Comparison of ENCODE assay signal across 12 cellular contexts in the genomic region with DNA sequence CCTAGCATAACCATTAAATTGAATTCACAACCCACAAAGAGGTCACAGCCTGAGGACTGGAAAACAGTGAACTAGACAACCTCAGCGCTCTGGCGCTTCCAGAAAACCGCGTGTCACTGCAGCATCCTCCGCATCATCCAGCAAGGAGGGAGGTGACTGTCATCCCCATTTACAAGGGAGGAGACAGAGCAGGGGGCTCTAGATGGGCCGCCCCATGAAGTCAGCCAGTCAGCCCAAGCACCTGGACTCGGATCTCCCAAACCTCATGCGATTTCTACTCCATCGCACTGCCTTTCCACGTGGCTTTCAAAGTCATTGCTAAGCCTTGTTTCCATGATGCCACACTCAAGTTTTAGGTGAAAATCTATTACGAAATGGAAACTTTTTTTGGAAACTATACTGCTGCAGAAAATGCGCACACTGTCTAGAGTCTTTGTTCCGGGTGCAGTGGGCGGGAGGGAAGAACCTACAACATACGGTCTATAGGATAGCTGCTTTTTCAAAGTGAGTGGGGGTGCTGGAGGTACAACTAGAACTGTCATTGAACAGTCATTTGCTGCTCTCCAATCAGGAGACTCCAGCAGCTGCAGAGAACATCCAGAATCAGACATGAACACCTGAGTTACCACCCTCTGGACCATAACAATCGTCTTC. TPM values are rescaled to one million over a fixed set of nuclear protein-coding genes. Genes with fewer than 3 reads are reported as not detected.
DNase-seq lines count a peak whose midpoint lies in the region; ATAC-seq and TF ChIP-seq lines count a peak whose summit lies in the region.
"Had no signal": no experiment of that assay in that cellular context is flagged by ENCODE, and none has a peak within 500 bp of the region (broad histone marks: within the 10 kb centered on the region; RNA-seq: fewer than 3 reads in every experiment).

No MANE protein-coding gene starts in this region.

- peak overlapping the region; percentile 49 for H3K4me2 ChIP-seq in OCI-LY3 (ENCODE audit: low read length)
- no peak overlapping the region for H3K4me2 ChIP-seq in neuronal stem cell (ENCODE audit: insufficient read depth, low read length, poor library complexity, severe bottlenecking)
- no peak overlapping the region for H3K4me2 ChIP-seq in mesendoderm (ENCODE audit: low read length)

- no peak overlapping the region for H4K5ac ChIP-seq in mesendoderm (ENCODE audit: low read length)

- H3K9ac ChIP-seq in OCI-LY3 (ENCODE audit: low read length) (no peak overlapping the region), neuronal stem cell (ENCODE audit: low read depth, low read length, poor library complexity) (peak overlapping the region; percentile 25), mesendoderm (ENCODE audit: low read length) (no peak overlapping the region)

- H2AK5ac ChIP-seq in neuronal stem cell (ENCODE audit: low read depth, low read length) = no peak overlapping the region
- H2AK5ac ChIP-seq in mesendoderm (ENCODE audit: low read length) = no peak overlapping the region

- BruUV-seq in Calu3 (replicated peaks; lab: Mats Ljungman, UMichigan) = no TSS peak

- no peak overlapping the region for H3K27ac Mint-ChIP-seq in Calu3 (ENCODE audit: unreplicated experiment)
- peak overlapping the region; percentile 78 for H3K27ac Mint-ChIP-seq in activated naive CD8-positive, alpha-beta T cell treated with anti-CD3 and anti-CD28 coated beads, Interleukin-2, amount 50 U/mL, for 24 hours

- no peak for ATAC-seq in activated naive CD8-positive, alpha-beta T cell treated with anti-CD3 and anti-CD28 coated beads, Interleukin-2, amount 50 U/mL, for 24 hours
- no peak for ATAC-seq in HG03469 (IDR thresholded peaks at IDR 0.05; ENCODE audit: unreplicated experiment)
- ATAC-seq: Panc1 had no signal

- no peaks in the 10 kb centered on the region for H3K27me3 Mint-ChIP-seq in Calu3 (ENCODE audit: unreplicated experiment)
- no peaks in the 10 kb centered on the region for H3K27me3 Mint-ChIP-seq in activated naive CD8-positive, alpha-beta T cell treated with anti-CD3 and anti-CD28 coated beads, Interleukin-2, amount 50 U/mL, for 24 hours

- H2AFZ ChIP-seq in OCI-LY3 (ENCODE audit: low read depth, low read length) (no peak overlapping the region), neuronal stem cell (ENCODE audit: low read length) (no peak overlapping the region)
- H2AFZ ChIP-seq: GM23248 had no signal

- DNase-seq in Calu3 = no peak
- no peak for DNase-seq in activated naive CD8-positive, alpha-beta T cell treated with anti-CD3 and anti-CD28 coated beads, Interleukin-2, amount 50 U/mL, for 24 hours
- no peak for DNase-seq in neuronal stem cell (ENCODE audit: low spot score)
- DNase-seq in mesendoderm = no peak
- DNase-seq in NCI-H2107 (lab: John Stamatoyannopoulos, UW) = no peak
- DNase-seq in NCI-H510A (lab: John Stamatoyannopoulos, UW) = no peak
- DNase-seq: DMS79, GM23248, sigmoid colon had no signal

- CTCF ChIA-PET in Calu3 (lab: Charles Lee) = interaction anchor here (0.7 kb wide), 1 partner anchor 16 kb away, joined by 4 read pairs; no protein-coding TSS in a partner anchor

- no peak overlapping the region for H3K23ac ChIP-seq in neuronal stem cell (ENCODE audit: low read depth, low read length, poor library complexity)
- no peak overlapping the region for H3K23ac ChIP-seq in mesendoderm (ENCODE audit: low read length)

- no CpG with 5 or more reads among the region's 16 CpGs for WGBS in neuronal stem cell (ENCODE audit: extremely low coverage in 2 of 2, insufficient read length in 2 of 2, insufficient replicate concordance in 1 of 2), 2 donors
- WGBS in mesendoderm (ENCODE audit: extremely low coverage, insufficient coverage, low lambda C conversion rate) = no CpG with 5 or more reads among the region's 16 CpGs

- H3K18ac ChIP-seq in neuronal stem cell (ENCODE audit: low read length) (no peak overlapping the region), mesendoderm (ENCODE audit: low read length) (no peak overlapping the region)

- H3K56ac ChIP-seq in mesendoderm (ENCODE audit: low read length) = no peak overlapping the region

- H3K14ac ChIP-seq in neuronal stem cell (ENCODE audit: low read length) = no peak overlapping the region

- peaks cover 65% of the 10 kb centered on the region for H3K36me3 Mint-ChIP-seq in Calu3 (ENCODE audit: insufficient read depth, unreplicated experiment)
- H3K36me3 Mint-ChIP-seq in activated naive CD8-positive, alpha-beta T cell treated with anti-CD3 and anti-CD28 coated beads, Interleukin-2, amount 50 U/mL, for 24 hours (ENCODE audit: low read depth) = peaks cover 9% of the 10 kb centered on the region

- H3K4me3 ChIP-seq in OCI-LY3 (ENCODE audit: low read length) (peak overlapping the region; percentile 14), neuronal stem cell (ENCODE audit: low read length in 2 of 2) (no peak overlapping the region), mesendoderm (ENCODE audit: low read length) (no peak overlapping the region)
- H3K4me3 ChIP-seq: sigmoid colon had no signal

- H3K9me3 ChIP-seq in OCI-LY3 (ENCODE audit: insufficient read depth, low read length) (no peaks in the 10 kb centered on the region), neuronal stem cell (replicated peaks in 1 of 2; ENCODE audit: control insufficient read depth in 2 of 2, insufficient read depth in 1 of 2, low read depth in 1 of 2, low read length in 2 of 2) (peaks cover 0 to 1% of the 10 kb centered on the region in 2 donors)
- H3K9me3 ChIP-seq: sigmoid colon had no signal

- no peak overlapping the region for H4K91ac ChIP-seq in neuronal stem cell (ENCODE audit: low read depth, low read length, poor library complexity)

- H3K27ac ChIP-seq in OCI-LY3 (ENCODE audit: low read length) (peak overlapping the region; percentile 15; the same call in 1 of the 2 replicates), neuronal stem cell (replicated peaks; ENCODE audit: low read length) (no peak overlapping the region), mesendoderm (ENCODE audit: low read depth, low read length) (no peak overlapping the region)
- H3K27ac ChIP-seq: sigmoid colon had no signal

- peaks cover 51% of the 10 kb centered on the region for H4K20me1 ChIP-seq in OCI-LY3 (ENCODE audit: insufficient read depth, low read length)

- H2BK15ac ChIP-seq in neuronal stem cell (ENCODE audit: low read length) (no peak overlapping the region), mesendoderm (replicated peaks; ENCODE audit: low read depth) (no peak overlapping the region)

- H3K4me1 Mint-ChIP-seq in Calu3 (ENCODE audit: low read depth, unreplicated experiment) = no peaks in the 10 kb centered on the region
- peaks cover 63% of the 10 kb centered on the region for H3K4me1 Mint-ChIP-seq in activated naive CD8-positive, alpha-beta T cell treated with anti-CD3 and anti-CD28 coated beads, Interleukin-2, amount 50 U/mL, for 24 hours

- H3K4me1 ChIP-seq in OCI-LY3 (ENCODE audit: low read length) = peaks cover 27% of the 10 kb centered on the region
- H3K4me1 ChIP-seq in neuronal stem cell (ENCODE audit: control insufficient read depth in 2 of 2, insufficient read depth in 1 of 2, low read depth in 1 of 2, low read length in 2 of 2) = peaks cover 14 to 19% of the 10 kb centered on the region in 2 donors
- H3K4me1 ChIP-seq in mesendoderm (ENCODE audit: control insufficient read depth, low read depth, low read length) = peaks cover 7% of the 10 kb centered on the region

- peaks cover 15% of the 10 kb centered on the region for H3K36me3 ChIP-seq in OCI-LY3 (replicated peaks; ENCODE audit: low read depth, low read length)
- peaks cover 14 to 46% of the 10 kb centered on the region in 2 donors for H3K36me3 ChIP-seq in neuronal stem cell (replicated peaks in 1 of 2; ENCODE audit: control insufficient read depth in 2 of 2, insufficient read depth in 2 of 2, low read length in 2 of 2)
- no peaks in the 10 kb centered on the region for H3K36me3 ChIP-seq in mesendoderm (ENCODE audit: control insufficient read depth, insufficient read depth, low read length)

- H3K4me3 Mint-ChIP-seq in Calu3 (ENCODE audit: low read depth, unreplicated experiment) = peak overlapping the region; percentile 75
- H3K4me3 Mint-ChIP-seq in activated naive CD8-positive, alpha-beta T cell treated with anti-CD3 and anti-CD28 coated beads, Interleukin-2, amount 50 U/mL, for 24 hours = peak overlapping the region; percentile 77

- TF ChIP-seq CTCF in Calu3 (IDR thresholded peaks at IDR 0.05; ENCODE audit: unreplicated experiment) = no peak
- TF ChIP-seq CTCF in OCI-LY3 (IDR thresholded peaks at IDR 0.05; ENCODE audit: low read depth, low read length) = no peak

- no peak overlapping the region for H4K8ac ChIP-seq in neuronal stem cell (ENCODE audit: low read depth, low read length)
- H4K8ac ChIP-seq in mesendoderm (ENCODE audit: low read depth, low read length) = no peak overlapping the region

- H2BK12ac ChIP-seq in neuronal stem cell (ENCODE audit: low read length) = no peak overlapping the region

- no peaks in the 10 kb centered on the region for H3K9me3 Mint-ChIP-seq in Calu3 (ENCODE audit: low read depth, unreplicated experiment)
- H3K9me3 Mint-ChIP-seq in activated naive CD8-positive, alpha-beta T cell treated with anti-CD3 and anti-CD28 coated beads, Interleukin-2, amount 50 U/mL, for 24 hours = no peaks in the 10 kb centered on the region

- intact Hi-C loops in Calu3 (cut with micrococcal nuclease; ENCODE audit: unreplicated experiment) = no loop called here

- H2BK5ac ChIP-seq in neuronal stem cell (ENCODE audit: low read length) = no peak overlapping the region
- no peak overlapping the region for H2BK5ac ChIP-seq in mesendoderm (ENCODE audit: low read length)

- no peaks in the 10 kb centered on the region for H3K27me3 ChIP-seq in OCI-LY3 (ENCODE audit: low read depth, low read length)
- no peaks in the 10 kb centered on the region for H3K27me3 ChIP-seq in neuronal stem cell (ENCODE audit: control insufficient read depth in 3 of 3, insufficient read depth in 3 of 3, low read depth in 1 of 3, low read length in 3 of 3)
- H3K27me3 ChIP-seq in mesendoderm (ENCODE audit: insufficient read depth, low read length, poor library complexity) = no peaks in the 10 kb centered on the region
- H3K27me3 ChIP-seq: sigmoid colon had no signal

- no peak overlapping the region for H2BK120ac ChIP-seq in neuronal stem cell (ENCODE audit: low read depth, low read length)
- no peak overlapping the region for H2BK120ac ChIP-seq in mesendoderm (ENCODE audit: low read depth, low read length)

- H3K79me1 ChIP-seq in neuronal stem cell (ENCODE audit: low read depth, low read length) = peaks cover 25% of the 10 kb centered on the region
- H3K79me1 ChIP-seq in mesendoderm (ENCODE audit: low read length) = peaks cover 5% of the 10 kb centered on the region

- H3K79me2 ChIP-seq in OCI-LY3 (ENCODE audit: low read length) (peaks cover 80% of the 10 kb centered on the region), mesendoderm (ENCODE audit: control insufficient read depth, insufficient read depth, low read length) (peaks cover 70% of the 10 kb centered on the region)

- H3K4ac ChIP-seq in neuronal stem cell (ENCODE audit: low read length) = no peak overlapping the region
- H3K4ac ChIP-seq in mesendoderm (ENCODE audit: low read depth, low read length) = no peak overlapping the region

RNA-seq across cellular contexts. Expression of a gene that starts 2.8 kb away (rescaled TPM):
- total RNA-seq in Calu3 (2022) = 107 and 108 TPM in 2 replicates
- polyA plus RNA-seq in neuronal stem cell (2013, experiment 1 of 2) = 60.6 TPM
- 60.3 TPM for polyA plus RNA-seq in neuronal stem cell (2013, experiment 2 of 2)
- polyA plus RNA-seq in mesendoderm (2013, experiment 1 of 2) = 92.2 TPM
- 92.6 TPM for polyA plus RNA-seq in mesendoderm (2013, experiment 2 of 2)

RNA-seq across cellular contexts. Expression of a gene that starts 15.1 kb away (rescaled TPM):
- total RNA-seq in Calu3 (2022) = 39.3 and 42.9 TPM in 2 replicates
- polyA plus RNA-seq in neuronal stem cell (2013, experiment 1 of 2) = 38.2 TPM
- 38.1 TPM for polyA plus RNA-seq in neuronal stem cell (2013, experiment 2 of 2)
- polyA plus RNA-seq in mesendoderm (2013, experiment 1 of 2) = 33.0 TPM
- 33.1 TPM for polyA plus RNA-seq in mesendoderm (2013, experiment 2 of 2)

RNA-seq across cellular contexts. Expression of a gene that starts 51.9 kb away (rescaled TPM):
- total RNA-seq in Calu3 (2022) = 2.7 and 2.8 TPM in 2 replicates
- 2.5 TPM for polyA plus RNA-seq in neuronal stem cell (2013, experiment 1 of 2)
- polyA plus RNA-seq in neuronal stem cell (2013, experiment 2 of 2) = 2.3 TPM
- polyA plus RNA-seq in mesendoderm (2013, experiment 1 of 2) = 0.48 TPM
- polyA plus RNA-seq in mesendoderm (2013, experiment 2 of 2) = 0.36 TPM

RNA-seq across cellular contexts. Expression of a gene that starts 52.5 kb away (rescaled TPM):
- total RNA-seq in Calu3 (2022) = 13.7 and 15.8 TPM in 2 replicates
- polyA plus RNA-seq in neuronal stem cell (2013, experiment 1 of 2) = 15.6 TPM
- polyA plus RNA-seq in neuronal stem cell (2013, experiment 2 of 2) = 16.1 TPM
- 5.7 TPM for polyA plus RNA-seq in mesendoderm (2013, experiment 1 of 2)
- 6.3 TPM for polyA plus RNA-seq in mesendoderm (2013, experiment 2 of 2)
